8 cellular contexts compared by ENCODE assay signal in genomic region chr19:57240311-57241090, GRCh38. TPM values are rescaled to one million over a fixed set of nuclear protein-coding genes. Genes with fewer than 3 reads are reported as not detected.
DNase-seq lines count a peak whose midpoint lies in the region; ATAC-seq and TF ChIP-seq lines count a peak whose summit lies in the region.

TSS of gene ZNF805 (plus strand) at chr19:57240632. CDS start at chr19:57240892, 260 bp downstream.

- TF ChIP-seq POLR2A in vagina (IDR thresholded peaks at IDR 0.05), result no peak

- H3K27me3 ChIP-seq in hepatocyte (no peaks in the 10 kb centered on the region), rectal smooth muscle tissue (ENCODE audit: control insufficient read depth, insufficient read depth, low read length) (no peaks in the 10 kb centered on the region), vagina (no peaks in the 10 kb centered on the region)

- no peaks in the 10 kb centered on the region for H3K36me3 ChIP-seq in hepatocyte (replicated peaks; ENCODE audit: insufficient read depth, low read depth)
- H3K36me3 ChIP-seq in rectal smooth muscle tissue (ENCODE audit: control insufficient read depth, insufficient read depth, low read length), result peaks cover 12% of the 10 kb centered on the region
- peaks cover 3 to 19% of the 10 kb centered on the region in 2 donors for H3K36me3 ChIP-seq in vagina

- H2AFZ ChIP-seq in hepatocyte, result peak within 1 kb of the TSS; percentile 75

- no peaks in the 10 kb centered on the region for H3K9me2 ChIP-seq in hepatocyte (replicated peaks; ENCODE audit: insufficient read depth)

- ATAC-seq in GM18508 (IDR thresholded peaks at IDR 0.05; ENCODE audit: insufficient read depth, unreplicated experiment), result peak; percentile 78
- ATAC-seq in HG02981 (IDR thresholded peaks at IDR 0.05; ENCODE audit: unreplicated experiment), result peak; percentile 91

- TF ChIP-seq CTCF in hepatocyte (IDR thresholded peaks at IDR 0.05; ENCODE audit: poor library complexity), result no peak
- TF ChIP-seq CTCF in vagina (IDR thresholded peaks at IDR 0.05), result peak in 1 of 3 experiments; percentile 7

- DNase-seq in NCI-H2029 treated with DMSO at 0.1 percent for 48 hours (lab: John Stamatoyannopoulos, UW) (peak; percentile 42), T1000 (lab: John Stamatoyannopoulos, UW) (peak; percentile 67), astrocyte of the hippocampus (ENCODE audit: low read depth, low spot score) (peak; percentile 97), hepatocyte (ENCODE audit: low spot score) (peak; percentile 96), vagina (ENCODE audit: extremely low spot score in 2 of 2) (peak; percentile 46 to 93)

- H3K9me3 ChIP-seq in hepatocyte (ENCODE audit: low read depth) (no peaks in the 10 kb centered on the region), vagina (no peaks in the 10 kb centered on the region)

- H3K4me1 ChIP-seq in hepatocyte (ENCODE audit: insufficient read depth) (peaks cover 13% of the 10 kb centered on the region), rectal smooth muscle tissue (ENCODE audit: control insufficient read depth, insufficient read depth, low read length) (peaks cover 10% of the 10 kb centered on the region), vagina (peaks cover 28% of the 10 kb centered on the region)

- under 1% methylated on average over 54 of the region's 61 CpGs for WGBS in hepatocyte (ENCODE audit: low lambda C conversion rate, missing lambda C conversion rate)

- peak within 1 kb of the TSS; percentile 91 for H3K9ac ChIP-seq in rectal smooth muscle tissue (ENCODE audit: low read length)

- H3K4me3 ChIP-seq in hepatocyte (peak within 1 kb of the TSS; percentile 62), rectal smooth muscle tissue (ENCODE audit: low read length) (peak within 1 kb of the TSS; percentile 86), vagina (peak within 1 kb of the TSS; percentile 70 to 83)

- intact Hi-C loops in vagina (cut with DNase I), result no loop called here

- no peaks in the 10 kb centered on the region for H4K20me1 ChIP-seq in hepatocyte (ENCODE audit: insufficient read depth, poor library complexity, severe bottlenecking)

- peak within 1 kb of the TSS; percentile 89 for H3K4me2 ChIP-seq in hepatocyte

- H3K27ac ChIP-seq in hepatocyte (peak within 1 kb of the TSS; percentile 94), rectal smooth muscle tissue (ENCODE audit: low read depth, low read length) (peak within 1 kb of the TSS; percentile 93), vagina (peak within 1 kb of the TSS; percentile 62)

- H3K79me2 ChIP-seq in hepatocyte, result peaks cover 40% of the 10 kb centered on the region

RNA-seq across cellular contexts. Expression of gene ZNF805, which starts in this region (rescaled TPM):
- total RNA-seq in hepatocyte (12.3 and 13.9 TPM in 2 replicates), vagina (18.2 TPM)
- polyA plus RNA-seq in hepatocyte, result 1.5 and 1.9 TPM in 2 replicates

Comparison
In these comparisons a context has a peak if more than half of its experiments do, and no peak if none do; other contexts are left out.
1. Peak in every context shown above with its lines: DNase-seq, ATAC-seq, H3K4me3 ChIP-seq and H3K27ac ChIP-seq.
2. DNase-seq: peak in every context shown above with its lines; median percentile 97 in astrocyte of the hippocampus; 96 in hepatocyte; 70 in vagina; 67 in T1000; 42 in NCI-H2029 treated with DMSO at 0.1 percent for 48 hours.